Comparison of ENCODE assay signal across 1 cellular context in the genomic region with DNA sequence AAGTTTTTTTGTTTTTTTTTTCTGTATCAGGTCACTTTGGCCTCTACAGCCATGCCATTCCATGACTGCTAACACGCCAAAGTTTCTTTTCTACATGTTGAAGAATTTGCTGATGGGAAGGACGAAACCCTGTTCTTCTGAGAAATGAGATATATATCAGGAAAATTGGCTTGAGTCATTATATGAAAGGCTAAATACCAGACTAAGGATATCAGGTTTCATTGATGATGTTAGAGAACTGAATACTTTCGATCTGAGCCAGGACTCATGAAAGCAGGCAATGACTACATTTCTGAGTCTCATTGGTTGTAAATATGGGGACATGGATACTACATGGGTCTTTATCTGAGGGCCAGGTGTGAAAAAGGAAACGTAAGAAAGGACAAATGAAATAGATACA.
TF ChIP-seq lines count a peak whose summit lies in the region.

No MANE protein-coding gene starts in this region.

TF ChIP-seq in A549, 52 proteins besides CTCF, POLR2A, EP300 and RAD21 (continued from another document):
- TF ChIP-seq, protein P1, sequence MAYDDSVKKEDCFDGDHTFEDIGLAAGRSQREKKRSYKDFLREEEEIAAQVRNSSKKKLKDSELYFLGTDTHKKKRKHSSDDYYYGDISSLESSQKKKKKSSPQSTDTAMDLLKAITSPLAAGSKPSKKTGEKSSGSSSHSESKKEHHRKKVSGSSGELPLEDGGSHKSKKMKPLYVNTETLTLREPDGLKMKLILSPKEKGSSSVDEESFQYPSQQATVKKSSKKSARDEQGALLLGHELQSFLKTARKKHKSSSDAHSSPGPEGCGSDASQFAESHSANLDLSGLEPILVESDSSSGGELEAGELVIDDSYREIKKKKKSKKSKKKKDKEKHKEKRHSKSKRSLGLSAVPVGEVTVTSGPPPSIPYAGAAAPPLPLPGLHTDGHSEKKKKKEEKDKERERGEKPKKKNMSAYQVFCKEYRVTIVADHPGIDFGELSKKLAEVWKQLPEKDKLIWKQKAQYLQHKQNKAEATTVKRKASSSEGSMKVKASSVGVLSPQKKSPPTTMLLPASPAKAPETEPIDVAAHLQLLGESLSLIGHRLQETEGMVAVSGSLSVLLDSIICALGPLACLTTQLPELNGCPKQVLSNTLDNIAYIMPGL (CRISPR knock-in tag; IDR thresholded peaks at IDR 0.05; ENCODE audit: borderline replicate concordance): no peak
- TF ChIP-seq RFX5 (IDR thresholded peaks at IDR 0.05) (no peak), CHD2 (IDR thresholded peaks at IDR 0.05; ENCODE audit: low read length, partially characterized antibody) (no peak), FOXS1 (CRISPR knock-in tag; IDR thresholded peaks at IDR 0.05) (no peak), RARB (CRISPR knock-in tag; IDR thresholded peaks at IDR 0.05) (no peak), FOSL2 (IDR thresholded peaks at IDR 0.05) (no peak), FOSL2 (CRISPR knock-in tag; IDR thresholded peaks at IDR 0.05) (no peak), HOXB5 (CRISPR knock-in tag; IDR thresholded peaks at IDR 0.05) (no peak)
- TF ChIP-seq, protein P2, sequence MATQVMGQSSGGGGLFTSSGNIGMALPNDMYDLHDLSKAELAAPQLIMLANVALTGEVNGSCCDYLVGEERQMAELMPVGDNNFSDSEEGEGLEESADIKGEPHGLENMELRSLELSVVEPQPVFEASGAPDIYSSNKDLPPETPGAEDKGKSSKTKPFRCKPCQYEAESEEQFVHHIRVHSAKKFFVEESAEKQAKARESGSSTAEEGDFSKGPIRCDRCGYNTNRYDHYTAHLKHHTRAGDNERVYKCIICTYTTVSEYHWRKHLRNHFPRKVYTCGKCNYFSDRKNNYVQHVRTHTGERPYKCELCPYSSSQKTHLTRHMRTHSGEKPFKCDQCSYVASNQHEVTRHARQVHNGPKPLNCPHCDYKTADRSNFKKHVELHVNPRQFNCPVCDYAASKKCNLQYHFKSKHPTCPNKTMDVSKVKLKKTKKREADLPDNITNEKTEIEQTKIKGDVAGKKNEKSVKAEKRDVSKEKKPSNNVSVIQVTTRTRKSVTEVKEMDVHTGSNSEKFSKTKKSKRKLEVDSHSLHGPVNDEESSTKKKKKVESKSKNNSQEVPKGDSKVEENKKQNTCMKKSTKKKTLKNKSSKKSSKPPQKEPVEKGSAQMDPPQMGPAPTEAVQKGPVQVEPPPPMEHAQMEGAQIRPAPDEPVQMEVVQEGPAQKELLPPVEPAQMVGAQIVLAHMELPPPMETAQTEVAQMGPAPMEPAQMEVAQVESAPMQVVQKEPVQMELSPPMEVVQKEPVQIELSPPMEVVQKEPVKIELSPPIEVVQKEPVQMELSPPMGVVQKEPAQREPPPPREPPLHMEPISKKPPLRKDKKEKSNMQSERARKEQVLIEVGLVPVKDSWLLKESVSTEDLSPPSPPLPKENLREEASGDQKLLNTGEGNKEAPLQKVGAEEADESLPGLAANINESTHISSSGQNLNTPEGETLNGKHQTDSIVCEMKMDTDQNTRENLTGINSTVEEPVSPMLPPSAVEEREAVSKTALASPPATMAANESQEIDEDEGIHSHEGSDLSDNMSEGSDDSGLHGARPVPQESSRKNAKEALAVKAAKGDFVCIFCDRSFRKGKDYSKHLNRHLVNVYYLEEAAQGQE (IDR thresholded peaks at IDR 0.05): no peak
- TF ChIP-seq, protein P3, sequence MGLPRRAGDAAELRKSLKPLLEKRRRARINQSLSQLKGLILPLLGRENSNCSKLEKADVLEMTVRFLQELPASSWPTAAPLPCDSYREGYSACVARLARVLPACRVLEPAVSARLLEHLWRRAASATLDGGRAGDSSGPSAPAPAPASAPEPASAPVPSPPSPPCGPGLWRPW (IDR thresholded peaks at IDR 0.05): no peak
